ENCODE assay signal across 9 cellular contexts in the genomic region with DNA sequence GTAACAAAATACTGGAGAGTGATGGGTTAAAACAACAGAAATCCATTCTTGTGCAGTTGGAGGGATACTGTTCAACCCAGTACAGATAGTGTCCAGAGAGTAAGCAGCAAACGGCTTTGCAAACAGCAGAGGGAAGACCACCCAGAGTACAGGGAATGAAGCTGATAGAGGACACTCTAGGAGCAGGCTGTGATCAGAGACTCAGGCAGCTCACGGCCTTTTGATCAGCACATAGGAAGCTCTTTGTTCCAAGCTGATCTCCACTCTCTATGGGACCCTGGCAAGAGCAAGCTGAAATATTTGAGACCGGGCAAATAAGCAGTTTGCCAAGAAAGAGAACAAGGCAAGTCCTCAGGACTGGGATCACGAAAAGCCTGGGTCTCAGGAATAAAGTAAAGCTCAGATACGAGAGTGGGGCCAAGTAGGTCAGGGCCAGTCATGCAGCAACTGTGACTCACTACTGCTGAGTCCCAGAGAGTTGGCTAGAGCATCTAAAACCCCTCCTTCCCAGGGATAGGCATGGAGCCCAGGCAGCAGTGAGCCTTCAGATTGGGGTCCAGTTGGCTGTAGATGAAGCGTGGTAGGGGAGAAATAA. TPM values are rescaled to one million over a fixed set of nuclear protein-coding genes. Genes with fewer than 3 reads are reported as not detected.
DNase-seq lines count a peak whose midpoint lies in the region; ATAC-seq lines count a peak whose summit lies in the region.
"Had no signal": no experiment of that assay in that cellular context is flagged by ENCODE, and none has a peak within 500 bp of the region (broad histone marks: within the 10 kb centered on the region; RNA-seq: fewer than 3 reads in every experiment).

No MANE protein-coding gene starts in this region.

- H2AFZ ChIP-seq in GM23248 = peak overlapping the region; percentile 67

- H3K4me2 ChIP-seq in GM23248 (ENCODE audit: unreplicated experiment) = peak overlapping the region; percentile 86

- H3K27me3 ChIP-seq in GM23248 (replicated peaks; ENCODE audit: insufficient read depth) = no peaks in the 10 kb centered on the region

- H3K27ac ChIP-seq in GM23248 = peak overlapping the region; percentile 49

- no peaks in the 10 kb centered on the region for H3K9me3 ChIP-seq in GM23248 (ENCODE audit: low read depth)

- no peaks in the 10 kb centered on the region for H3K4me1 Mint-ChIP-seq in activated T-helper 17 cell treated with anti-CD3 and anti-CD28 coated beads, Interleukin-2, amount 50 U/mL, for 72 hours
- no peaks in the 10 kb centered on the region for H3K4me1 Mint-ChIP-seq in activated naive CD4-positive, alpha-beta T cell treated with anti-CD3 and anti-CD28 coated beads for 36 hours (ENCODE audit: low read depth)

- ATAC-seq in activated T-helper 17 cell treated with anti-CD3 and anti-CD28 coated beads, Interleukin-2, amount 50 U/mL, for 72 hours (replicated peaks) = peak; percentile 56
- ATAC-seq in HG02798 (IDR thresholded peaks at IDR 0.05; ENCODE audit: poor library complexity, unreplicated experiment) (no peak), HG02852 (IDR thresholded peaks at IDR 0.05; ENCODE audit: unreplicated experiment) (no peak)
- ATAC-seq: GM12878 had no signal

- CTCF ChIA-PET in activated naive CD4-positive, alpha-beta T cell treated with anti-CD3 and anti-CD28 coated beads for 36 hours (lab: Charles Lee) = interaction anchor here (0.5 to 0.9 kb wide), 3 partner anchors 14 to 104 kb away, joined by 3 read pairs; no protein-coding TSS in a partner anchor

- no peak overlapping the region for H3K27ac Mint-ChIP-seq in activated T-helper 17 cell treated with anti-CD3 and anti-CD28 coated beads, Interleukin-2, amount 50 U/mL, for 72 hours
- H3K27ac Mint-ChIP-seq in activated naive CD4-positive, alpha-beta T cell treated with anti-CD3 and anti-CD28 coated beads for 36 hours = no peak overlapping the region

- no peaks in the 10 kb centered on the region for H3K9me3 Mint-ChIP-seq in activated T-helper 17 cell treated with anti-CD3 and anti-CD28 coated beads, Interleukin-2, amount 50 U/mL, for 72 hours
- no peaks in the 10 kb centered on the region for H3K9me3 Mint-ChIP-seq in activated naive CD4-positive, alpha-beta T cell treated with anti-CD3 and anti-CD28 coated beads for 36 hours

- peaks cover 25% of the 10 kb centered on the region; the same call in 1 of the 2 replicates for H3K79me2 ChIP-seq in GM23248 (ENCODE audit: insufficient read depth)

- no peaks in the 10 kb centered on the region for H4K20me1 ChIP-seq in GM23248 (ENCODE audit: insufficient read depth)

- H3K4me3 Mint-ChIP-seq in activated T-helper 17 cell treated with anti-CD3 and anti-CD28 coated beads, Interleukin-2, amount 50 U/mL, for 72 hours = no peak overlapping the region
- H3K4me3 Mint-ChIP-seq in activated naive CD4-positive, alpha-beta T cell treated with anti-CD3 and anti-CD28 coated beads for 36 hours = no peak overlapping the region

- no peaks in the 10 kb centered on the region for H3K27me3 Mint-ChIP-seq in activated T-helper 17 cell treated with anti-CD3 and anti-CD28 coated beads, Interleukin-2, amount 50 U/mL, for 72 hours
- H3K27me3 Mint-ChIP-seq in activated naive CD4-positive, alpha-beta T cell treated with anti-CD3 and anti-CD28 coated beads for 36 hours (ENCODE audit: low read depth) = no peaks in the 10 kb centered on the region

- peaks cover 8% of the 10 kb centered on the region for H3K36me3 Mint-ChIP-seq in activated T-helper 17 cell treated with anti-CD3 and anti-CD28 coated beads, Interleukin-2, amount 50 U/mL, for 72 hours (ENCODE audit: low read depth)
- peaks cover 5% of the 10 kb centered on the region for H3K36me3 Mint-ChIP-seq in activated naive CD4-positive, alpha-beta T cell treated with anti-CD3 and anti-CD28 coated beads for 36 hours (ENCODE audit: low read depth)

- intact Hi-C loops in head of caudate nucleus (cut with DNase I) = no loop called here
- intact Hi-C loops in activated naive CD4-positive, alpha-beta T cell treated with anti-CD3 and anti-CD28 coated beads for 36 hours (cut with micrococcal nuclease) = no loop called here

- H3K4me3 ChIP-seq in GM23248 = peak overlapping the region; percentile 42; the same call in 1 of the 2 replicates
- H3K4me3 ChIP-seq: GM12878 had no signal

- peaks cover 18% of the 10 kb centered on the region for H3K4me1 ChIP-seq in GM23248 (ENCODE audit: insufficient read depth)

- WGBS in GM23248 (ENCODE audit: low coverage in 1 of 2, low lambda C conversion rate in 2 of 2, missing lambda C conversion rate in 2 of 2), 2 experiments = 2 to 5% methylated on average over 6 of the region's 6 CpGs

- H3K9ac ChIP-seq in GM23248 = peak overlapping the region; percentile 50; the same call in 1 of the 2 replicates

- DNase-seq in GM23248 (peak; percentile 90), head of caudate nucleus (peak; percentile 7 to 87 (median 53)), retina (peak; percentile 8), NCI-H1417 treated with DMSO at 0.1 percent for 48 hours (lab: John Stamatoyannopoulos, UW) (no peak)
- no peak for DNase-seq in activated naive CD4-positive, alpha-beta T cell treated with anti-CD3 and anti-CD28 coated beads for 36 hours

- in situ Hi-C loops in GM23248 (cut with MboI) = no loop called here

- H3K36me3 ChIP-seq in GM23248 (ENCODE audit: low read depth) = no peaks in the 10 kb centered on the region

- H3F3A ChIP-seq in GM23248 (ENCODE audit: insufficient read depth) = peaks cover 31% of the 10 kb centered on the region

- no peaks in the 10 kb centered on the region for H3K9me2 ChIP-seq in GM23248 (ENCODE audit: insufficient read depth)

RNA-seq across cellular contexts. Expression of a gene that starts 52.4 kb away (rescaled TPM):
- 23.2 and 23.3 TPM in 2 replicates for total RNA-seq in GM23248 (2014; rRNA removed; shearing (Covaris generic))
- 24.5 and 24.7 TPM in 2 replicates for polyA plus RNA-seq in GM23248 (2016; fragmentation: Nextera tagmentation; extraction: Ambion mirVana)
- 10 to 100 TPM; 37.2 to 57.7 TPM for total RNA-seq in activated T-helper 17 cell treated with anti-CD3 and anti-CD28 coated beads, Interleukin-2, amount 50 U/mL, for 72 hours
- total RNA-seq in activated naive CD4-positive, alpha-beta T cell treated with anti-CD3 and anti-CD28 coated beads for 36 hours = 10 to 100 TPM; 53.9 to 55.3 TPM

Comparison
In these comparisons a context has a peak if more than half of its experiments do, and no peak if none do; other contexts are left out.
1. DNase-seq: peak in GM23248 (single experiment), head of caudate nucleus (42 of 42) and retina (single experiment); none in activated naive CD4-positive, alpha-beta T cell treated with anti-CD3 and anti-CD28 coated beads for 36 hours (single experiment) and NCI-H1417 treated with DMSO at 0.1 percent for 48 hours (single experiment).